In genomic region chr7:157386979-157387800, GRCh38 we compare ENCODE assay signal across 8 cellular contexts. TPM values are rescaled to one million over a fixed set of nuclear protein-coding genes. Genes with fewer than 3 reads are reported as not detected.
A peak's percentile ranks its signal among the peaks of the same experiment; 100 is the strongest.
DNase-seq lines count a peak whose midpoint lies in the region; ATAC-seq lines count a peak whose summit lies in the region.

No MANE protein-coding gene starts in this region.

- H3K9me3 ChIP-seq in BLaER1, result no peaks in the 10 kb centered on the region
- H3K9me3 ChIP-seq in effector memory CD4-positive, alpha-beta T cell (ENCODE audit: control insufficient read depth, low read length), result no peaks in the 10 kb centered on the region
- no peaks in the 10 kb centered on the region for H3K9me3 ChIP-seq in mesodermal cell (ENCODE audit: control insufficient read depth, low read length)

- CTCF ChIA-PET in activated CD4-positive, alpha-beta memory T cell treated with anti-CD3 and anti-CD28 coated beads, Interleukin-2, amount 10 ng/mL, durations not matched to agents 7 days and 5 days (lab: Charles Lee), result interaction anchor here (0.7 to 5.2 kb wide), 17 partner anchors 8 to 465 kb away, joined by 3 to 27 read pairs (median 4); partner anchors contain the start of gene DNAJB6

- no peak overlapping the region for H3K9ac ChIP-seq in BLaER1

- H3K27ac ChIP-seq in BLaER1, result no peak overlapping the region
- peak overlapping the region; percentile 62 for H3K27ac ChIP-seq in effector memory CD4-positive, alpha-beta T cell (ENCODE audit: insufficient read depth, low read length, poor library complexity, severe bottlenecking)
- peak overlapping the region; percentile 81 for H3K27ac ChIP-seq in mesodermal cell (ENCODE audit: low read depth, low read length, severe bottlenecking)

- POLR2A ChIA-PET in activated CD4-positive, alpha-beta memory T cell treated with anti-CD3 and anti-CD28 coated beads, Interleukin-2, amount 10 ng/mL, durations not matched to agents 7 days and 5 days (lab: Charles Lee), result interaction anchor here (1.2 kb wide), 2 partner anchors 8 to 11 kb away, joined by 3 to 4 read pairs; no protein-coding TSS in a partner anchor

- H3K4me2 ChIP-seq in BLaER1, result peak overlapping the region; percentile 35

- peak; percentile 86 for DNase-seq in NCI-H69 (lab: John Stamatoyannopoulos, UW)
- DNase-seq in activated CD4-positive, alpha-beta memory T cell treated with anti-CD3 and anti-CD28 coated beads, Interleukin-2, amount 10 ng/mL, durations not matched to agents 7 days and 5 days, result peak; percentile 92
- DNase-seq in effector memory CD4-positive, alpha-beta T cell, result peak; percentile 76 to 85 (median 80)
- peak; percentile 69 to 76 for DNase-seq in stimulated activated CD8-positive, alpha-beta memory T cell treated with anti-CD3 and anti-CD28 coated beads, Interleukin-4, amount 100 ng/mL, for 1 hour (ENCODE audit: low read depth in 2 of 2, low spot score in 1 of 2)

- 43 to 54% methylated on average over 14 to 20 of the region's 23 CpGs for WGBS in mesodermal cell (ENCODE audit: insufficient coverage in 2 of 2), 2 experiments

- H3K4me3 ChIP-seq in BLaER1, result no peak overlapping the region
- no peak overlapping the region for H3K4me3 ChIP-seq in effector memory CD4-positive, alpha-beta T cell (ENCODE audit: insufficient read depth, low read depth, low read length, poor library complexity, severe bottlenecking)
- no peak overlapping the region for H3K4me3 ChIP-seq in mesodermal cell (ENCODE audit: extremely low read depth, insufficient read depth, low read length, poor library complexity, severe bottlenecking)

- no peaks in the 10 kb centered on the region for H3K27me3 Mint-ChIP-seq in activated CD4-positive, alpha-beta memory T cell treated with anti-CD3 and anti-CD28 coated beads, Interleukin-2, amount 10 ng/mL, durations not matched to agents 7 days and 5 days

- H3K4me3 Mint-ChIP-seq in activated CD4-positive, alpha-beta memory T cell treated with anti-CD3 and anti-CD28 coated beads, Interleukin-2, amount 10 ng/mL, durations not matched to agents 7 days and 5 days, result peak overlapping the region; percentile 16

- H3K27me3 ChIP-seq in BLaER1, result no peaks in the 10 kb centered on the region
- no peaks in the 10 kb centered on the region for H3K27me3 ChIP-seq in effector memory CD4-positive, alpha-beta T cell (replicated peaks; ENCODE audit: control insufficient read depth, insufficient read depth, low read length, poor library complexity, severe bottlenecking)

- H3K9me3 Mint-ChIP-seq in activated CD4-positive, alpha-beta memory T cell treated with anti-CD3 and anti-CD28 coated beads, Interleukin-2, amount 10 ng/mL, durations not matched to agents 7 days and 5 days, result no peaks in the 10 kb centered on the region

- peaks cover 66% of the 10 kb centered on the region for H3K36me3 Mint-ChIP-seq in activated CD4-positive, alpha-beta memory T cell treated with anti-CD3 and anti-CD28 coated beads, Interleukin-2, amount 10 ng/mL, durations not matched to agents 7 days and 5 days (ENCODE audit: low read depth)

- H3K36me3 ChIP-seq in BLaER1, result peaks cover 92% of the 10 kb centered on the region
- H3K36me3 ChIP-seq in effector memory CD4-positive, alpha-beta T cell (ENCODE audit: control insufficient read depth, insufficient read depth, low read length), result peaks cover 26% of the 10 kb centered on the region
- H3K36me3 ChIP-seq in mesodermal cell (ENCODE audit: control insufficient read depth, insufficient read depth, low read length), result peaks cover 91% of the 10 kb centered on the region

- H3K4me1 ChIP-seq in BLaER1 (peaks cover 50% of the 10 kb centered on the region), mesodermal cell (ENCODE audit: control insufficient read depth, insufficient read depth, low read length, poor library complexity, severe bottlenecking) (peaks cover 10% of the 10 kb centered on the region)
- peaks cover 26% of the 10 kb centered on the region for H3K4me1 ChIP-seq in effector memory CD4-positive, alpha-beta T cell (ENCODE audit: control insufficient read depth, insufficient read depth, low read length, poor library complexity, severe bottlenecking)

- peak overlapping the region; percentile 64 for H3K27ac Mint-ChIP-seq in activated CD4-positive, alpha-beta memory T cell treated with anti-CD3 and anti-CD28 coated beads, Interleukin-2, amount 10 ng/mL, durations not matched to agents 7 days and 5 days

- H4K20me1 ChIP-seq in BLaER1, result peaks cover 75% of the 10 kb centered on the region

- peak; percentile 86 for ATAC-seq in GM19025 (IDR thresholded peaks at IDR 0.05; ENCODE audit: low read depth, unreplicated experiment)
- ATAC-seq in HG03354 (IDR thresholded peaks at IDR 0.05; ENCODE audit: poor library complexity, severe bottlenecking, unreplicated experiment), result peak; percentile 85

- peaks cover 56% of the 10 kb centered on the region for H3K4me1 Mint-ChIP-seq in activated CD4-positive, alpha-beta memory T cell treated with anti-CD3 and anti-CD28 coated beads, Interleukin-2, amount 10 ng/mL, durations not matched to agents 7 days and 5 days

RNA-seq across cellular contexts. Expression of gene DNAJB6, which starts 50.4 kb away (rescaled TPM):
- 10 to 100 TPM; 85.9 to 97.1 TPM for total RNA-seq in activated CD4-positive, alpha-beta memory T cell treated with anti-CD3 and anti-CD28 coated beads, Interleukin-2, amount 10 ng/mL, durations not matched to agents 7 days and 5 days
- polyA plus RNA-seq in mesodermal cell (2013, experiment 1 of 2), result 126 TPM
- polyA plus RNA-seq in mesodermal cell (2013, experiment 2 of 2), result 132 TPM
